31 cellular contexts compared by ENCODE assay signal in genomic region chr7:124570558-124570957, GRCh38.
"Had no signal": no experiment of that assay in that cellular context is flagged by ENCODE, and none has a peak within 500 bp of the region (broad histone marks: within the 10 kb centered on the region; RNA-seq: fewer than 3 reads in every experiment).

No MANE protein-coding gene starts in this region.

- ATAC-seq: activated CD4-positive, CD25-positive, alpha-beta regulatory T cell treated with anti-CD3 and anti-CD28 coated beads, Interleukin-2, amount 50 U/mL, for 24 hours; activated CD8-positive, alpha-beta memory T cell treated with anti-CD3 and anti-CD28 coated beads, Interleukin-2, amount 10 ng/mL, durations not matched to agents 7 days and 5 days; activated CD8-positive, alpha-beta T cell treated with anti-CD3 and anti-CD28 coated beads, Interleukin-2, amount 10 ng/mL, durations not matched to agents 7 days and 5 days; activated naive CD8-positive, alpha-beta T cell treated with anti-CD3 and anti-CD28 coated beads, Interleukin-2, amount 50 U/mL, for 24 hours; gastroesophageal sphincter; heart right ventricle had no signal

- H3K27me3 ChIP-seq: adrenal gland, breast epithelium, cardiac muscle cell, colonic mucosa, esophagus squamous epithelium, gastroesophageal sphincter, heart right ventricle, hepatocyte had no signal

- DNase-seq: activated B cell treated with CpG ODN at 0.5 μM for 24 hours; activated CD4-positive, alpha-beta T cell treated with anti-CD3 and anti-CD28 coated beads for 48 hours; activated CD4-positive, alpha-beta T cell treated with anti-CD3 and anti-CD28 coated beads, Interleukin-2, amount 50 U/mL, for 1 hour; activated CD4-positive, alpha-beta T cell treated with anti-CD3 and anti-CD28 coated beads, Interleukin-2, amount 50 U/mL, for 48 hours; activated CD8-positive, alpha-beta memory T cell treated with anti-CD3 and anti-CD28 coated beads, Interleukin-2, amount 10 ng/mL, durations not matched to agents 7 days and 5 days; activated CD8-positive, alpha-beta memory T cell treated with anti-CD3 and anti-CD28 coated beads, Interleukin-2, amount 50 U/mL, for 4 hours; activated CD8-positive, alpha-beta T cell treated with anti-CD3 and anti-CD28 coated beads, Interleukin-2, amount 10 ng/mL, durations not matched to agents 7 days and 5 days; activated effector memory CD4-positive, alpha-beta T cell treated with anti-CD3 and anti-CD28 coated beads, Interleukin-2, amount 50 U/mL, for 16 hours; activated naive CD4-positive, alpha-beta T cell treated with anti-CD3 and anti-CD28 coated beads for 36 hours; activated naive CD8-positive, alpha-beta T cell treated with anti-CD3 and anti-CD28 coated beads for 36 hours; activated naive CD8-positive, alpha-beta T cell treated with anti-CD3 and anti-CD28 coated beads, Interleukin-2, amount 50 U/mL, for 24 hours; activated T-cell treated with anti-CD3 and anti-CD28 coated beads, Interleukin-2, amount 50 U/mL, for 1 hour; activated T-cell treated with anti-CD3 and anti-CD28 coated beads, Interleukin-2, amount 50 U/mL, for 48 hours; adrenal gland; amygdala; aorta; central memory CD4-positive, alpha-beta T cell; cerebellar nuclear complex; colonic mucosa; effector CD8-positive, alpha-beta T cell; esophagus squamous epithelium; foreskin melanocyte; heart right ventricle; T1000; WERI-Rb-1 had no signal

- H3K4me1 ChIP-seq: adrenal gland, breast epithelium, colonic mucosa, esophagus squamous epithelium, gastroesophageal sphincter, heart right ventricle had no signal

- H3K27ac ChIP-seq: adrenal gland, breast epithelium, cardiac muscle cell, colonic mucosa, epithelial cell of prostate, esophagus squamous epithelium, gastroesophageal sphincter, heart right ventricle, hepatocyte, WERI-Rb-1 had no signal

- H3K36me3 ChIP-seq: adrenal gland, breast epithelium, cardiac muscle cell, colonic mucosa, esophagus squamous epithelium, gastroesophageal sphincter, heart right ventricle, WERI-Rb-1 had no signal

- H3K4me3 ChIP-seq: adrenal gland, breast epithelium, cardiac muscle cell, colonic mucosa, esophagus squamous epithelium, gastroesophageal sphincter, heart right ventricle, hepatocyte had no signal

- H3K9me3 ChIP-seq: adrenal gland, breast epithelium, colonic mucosa, esophagus squamous epithelium, gastroesophageal sphincter, heart right ventricle had no signal
